In genomic region chr3:111605016-111605415, GRCh38 we compare ENCODE assay signal across 18 cellular contexts. TPM values are rescaled to one million over a fixed set of nuclear protein-coding genes. Genes with fewer than 3 reads are reported as not detected.
DNase-seq lines count a peak whose midpoint lies in the region; ATAC-seq and TF ChIP-seq lines count a peak whose summit lies in the region.
"Had no signal": no experiment of that assay in that cellular context is flagged by ENCODE, and none has a peak within 500 bp of the region (broad histone marks: within the 10 kb centered on the region; RNA-seq: fewer than 3 reads in every experiment).

No MANE protein-coding gene starts in this region.

- no peaks in the 10 kb centered on the region for H3F3A ChIP-seq in GM23248 (ENCODE audit: insufficient read depth)

- H3K4me3 ChIP-seq in GM23248, result no peak overlapping the region
- no peak overlapping the region for H3K4me3 ChIP-seq in osteoblast (ENCODE audit: insufficient read depth, low read length)
- H3K4me3 ChIP-seq: lower lobe of right lung, psoas muscle, suprapubic skin had no signal

- H3K27me3 ChIP-seq in GM23248 (replicated peaks; ENCODE audit: insufficient read depth), result no peaks in the 10 kb centered on the region
- H3K27me3 ChIP-seq in osteoblast (ENCODE audit: insufficient read depth, low read length), result no peaks in the 10 kb centered on the region
- H3K27me3 ChIP-seq: brain microvascular endothelial cell, suprapubic skin had no signal

- H3K4me3 Mint-ChIP-seq in activated CD4-positive, alpha-beta T cell treated with anti-CD3 and anti-CD28 coated beads, Interleukin-2, amount 10 ng/mL, durations not matched to agents 24 days and 14 days, result peak overlapping the region; percentile 40

- in situ Hi-C loops in GM23248 (cut with MboI), result no loop called here

- H4K20me1 ChIP-seq in GM23248 (ENCODE audit: insufficient read depth), result no peaks in the 10 kb centered on the region
- H4K20me1 ChIP-seq in osteoblast (ENCODE audit: insufficient read depth, low read length), result no peaks in the 10 kb centered on the region

- no peak overlapping the region for H3K4me2 ChIP-seq in GM23248 (ENCODE audit: unreplicated experiment)
- H3K4me2 ChIP-seq in osteoblast (ENCODE audit: insufficient read depth, low read length), result no peak overlapping the region
- H3K4me2 ChIP-seq: SK-N-SH had no signal

- H3K4me1 Mint-ChIP-seq in activated CD4-positive, alpha-beta T cell treated with anti-CD3 and anti-CD28 coated beads, Interleukin-2, amount 10 ng/mL, durations not matched to agents 24 days and 14 days, result peaks cover 78% of the 10 kb centered on the region

- no peaks in the 10 kb centered on the region for H3K27me3 Mint-ChIP-seq in activated CD4-positive, alpha-beta T cell treated with anti-CD3 and anti-CD28 coated beads, Interleukin-2, amount 10 ng/mL, durations not matched to agents 24 days and 14 days
- H3K27me3 Mint-ChIP-seq: naive thymus-derived CD4-positive, alpha-beta T cell had no signal

- DNase-seq in activated CD4-positive, alpha-beta T cell treated with anti-CD3 and anti-CD28 coated beads, Interleukin-2, amount 10 ng/mL, durations not matched to agents 24 days and 14 days, result peak; percentile 59
- no peak for DNase-seq in activated CD4-positive, alpha-beta T cell treated with anti-CD3 and anti-CD28 coated beads, Interleukin-2, amount 50 U/mL, for 4 hours
- peak; percentile 24 for DNase-seq in GM23248
- DNase-seq in activated naive CD4-positive, alpha-beta T cell treated with anti-CD3 and anti-CD28 coated beads, Interleukin-2, amount 50 U/mL, for 72 hours (ENCODE audit: low spot score in 2 of 2), result no peak
- DNase-seq in osteoblast (ENCODE audit: insufficient read length, low spot score, missing footprints), result peak; percentile 17
- no peak for DNase-seq in central memory CD4-positive, alpha-beta T cell
- no peak for DNase-seq in amygdala (lab: John Stamatoyannopoulos, UW)
- DNase-seq: brain microvascular endothelial cell; lower lobe of right lung; naive thymus-derived CD4-positive, alpha-beta T cell; NCI-H2029 treated with DMSO at 0.1 percent for 48 hours; NCI-H524 treated with DMSO at 0.1 percent for 48 hours; psoas muscle; SK-N-SH had no signal

- H3K36me3 Mint-ChIP-seq in activated CD4-positive, alpha-beta T cell treated with anti-CD3 and anti-CD28 coated beads, Interleukin-2, amount 10 ng/mL, durations not matched to agents 24 days and 14 days (ENCODE audit: low read depth), result peaks cover 62% of the 10 kb centered on the region
- H3K36me3 Mint-ChIP-seq in activated naive CD4-positive, alpha-beta T cell treated with anti-CD3 and anti-CD28 coated beads, Interleukin-2, amount 50 U/mL, for 72 hours, result peaks cover 38% of the 10 kb centered on the region in 2 donors

- H3K79me2 ChIP-seq in GM23248 (ENCODE audit: insufficient read depth) (no peaks in the 10 kb centered on the region), osteoblast (ENCODE audit: insufficient read depth, low read length) (no peaks in the 10 kb centered on the region)

- TF ChIP-seq CTCF in osteoblast (IDR thresholded peaks at IDR 0.05; ENCODE audit: extremely low read depth, low read depth, low read length), result no peak

- ATAC-seq in activated naive CD4-positive, alpha-beta T cell treated with anti-CD3 and anti-CD28 coated beads, Interleukin-2, amount 50 U/mL, for 72 hours, result peak; percentile 68 to 73
- no peak for ATAC-seq in GM19467 (IDR thresholded peaks at IDR 0.05; ENCODE audit: unreplicated experiment)
- ATAC-seq: lower lobe of right lung; naive thymus-derived CD4-positive, alpha-beta T cell; psoas muscle had no signal

- H3K4me1 ChIP-seq in GM23248 (ENCODE audit: insufficient read depth) (peaks cover 8% of the 10 kb centered on the region; the same call in 1 of the 2 replicates), osteoblast (ENCODE audit: insufficient read depth, low read length) (peaks cover 15% of the 10 kb centered on the region)
- H3K4me1 ChIP-seq: lower lobe of right lung, psoas muscle had no signal

- peaks cover 5% of the 10 kb centered on the region for H3K9me3 Mint-ChIP-seq in activated CD4-positive, alpha-beta T cell treated with anti-CD3 and anti-CD28 coated beads, Interleukin-2, amount 10 ng/mL, durations not matched to agents 24 days and 14 days
- peaks cover 0 to 7% of the 10 kb centered on the region in 2 donors for H3K9me3 Mint-ChIP-seq in activated naive CD4-positive, alpha-beta T cell treated with anti-CD3 and anti-CD28 coated beads, Interleukin-2, amount 50 U/mL, for 72 hours

- H3K27ac ChIP-seq in GM23248 (no peak overlapping the region), osteoblast (ENCODE audit: low read depth, low read length) (peak overlapping the region; percentile 22)
- H3K27ac ChIP-seq: brain microvascular endothelial cell, lower lobe of right lung, psoas muscle, suprapubic skin had no signal

- H2AFZ ChIP-seq in GM23248 (no peak overlapping the region), osteoblast (ENCODE audit: low read length) (no peak overlapping the region)

- intact Hi-C loops in activated CD4-positive, alpha-beta T cell treated with anti-CD3 and anti-CD28 coated beads, Interleukin-2, amount 10 ng/mL, durations not matched to agents 24 days and 14 days (cut with micrococcal nuclease), result loop anchor here (1.0 to 5.0 kb wide), 3 partner anchors 8 to 533 kb away; partner anchors contain the start of gene NECTIN3

- peak overlapping the region; percentile 91 for H3K27ac Mint-ChIP-seq in activated CD4-positive, alpha-beta T cell treated with anti-CD3 and anti-CD28 coated beads, Interleukin-2, amount 10 ng/mL, durations not matched to agents 24 days and 14 days
- peak overlapping the region; percentile 94 to 100 for H3K27ac Mint-ChIP-seq in activated naive CD4-positive, alpha-beta T cell treated with anti-CD3 and anti-CD28 coated beads, Interleukin-2, amount 50 U/mL, for 72 hours

- no peak overlapping the region for H3K9ac ChIP-seq in GM23248
- H3K9ac ChIP-seq: SK-N-SH had no signal

- H3K9me2 ChIP-seq in GM23248 (ENCODE audit: insufficient read depth), result no peaks in the 10 kb centered on the region
- H3K9me2 ChIP-seq: SK-N-SH had no signal

- no peaks in the 10 kb centered on the region for H3K9me3 ChIP-seq in GM23248 (ENCODE audit: low read depth)
- no peaks in the 10 kb centered on the region for H3K9me3 ChIP-seq in osteoblast (ENCODE audit: low read depth, low read length)
- H3K9me3 ChIP-seq: lower lobe of right lung, psoas muscle, SK-N-SH, suprapubic skin had no signal

- H3K36me3 ChIP-seq in GM23248 (ENCODE audit: low read depth), result no peaks in the 10 kb centered on the region
- no peaks in the 10 kb centered on the region for H3K36me3 ChIP-seq in osteoblast (ENCODE audit: insufficient read depth, low read length)
- H3K36me3 ChIP-seq: brain microvascular endothelial cell, lower lobe of right lung, suprapubic skin had no signal

RNA-seq across cellular contexts. Expression of gene ZBED2, which starts 9.9 kb away (rescaled TPM):
- 587 and 596 TPM in 2 replicates for total RNA-seq in activated CD4-positive, alpha-beta T cell treated with anti-CD3 and anti-CD28 coated beads, Interleukin-2, amount 10 ng/mL, durations not matched to agents 24 days and 14 days
- total RNA-seq in GM23248 (2014; rRNA removed; shearing (Covaris generic)), result not detected in 2 replicates
- not detected in 2 replicates for polyA plus RNA-seq in GM23248 (2016; fragmentation: Nextera tagmentation; extraction: Ambion mirVana)
- 100 to 1,000 TPM; 306 to 517 TPM for total RNA-seq in activated naive CD4-positive, alpha-beta T cell treated with anti-CD3 and anti-CD28 coated beads, Interleukin-2, amount 50 U/mL, for 72 hours
- total RNA-seq in osteoblast, result under 0.01 TPM in 1 of 2 replicates, not detected in the other
- total RNA-seq: fibroblast of villous mesenchyme, HT-29, psoas muscle had no signal
- polyA plus RNA-seq: psoas muscle had no signal

Comparison
In these comparisons a context has a peak if more than half of its experiments do, and no peak if none do; other contexts are left out.
1. DNase-seq: peak in activated CD4-positive, alpha-beta T cell treated with anti-CD3 and anti-CD28 coated beads, Interleukin-2, amount 10 ng/mL, durations not matched to agents 24 days and 14 days (single experiment), GM23248 (single experiment) and osteoblast (single experiment); none in activated CD4-positive, alpha-beta T cell treated with anti-CD3 and anti-CD28 coated beads, Interleukin-2, amount 50 U/mL, for 4 hours (0 of 2), activated naive CD4-positive, alpha-beta T cell treated with anti-CD3 and anti-CD28 coated beads, Interleukin-2, amount 50 U/mL, for 72 hours (0 of 2), central memory CD4-positive, alpha-beta T cell (single experiment) and amygdala (0 of 56).
2. RNA of gene ZBED2, which starts 9.9 kb away (total RNA-seq): 587 to 596 TPM in activated CD4-positive, alpha-beta T cell treated with anti-CD3 and anti-CD28 coated beads, Interleukin-2, amount 10 ng/mL, durations not matched to agents 24 days and 14 days and 306 to 517 TPM in activated naive CD4-positive, alpha-beta T cell treated with anti-CD3 and anti-CD28 coated beads, Interleukin-2, amount 50 U/mL, for 72 hours; not detected in GM23248 and under 0.01 TPM in osteoblast; every median in the first group is over 100 times any median in the second.